22 cellular contexts compared by ENCODE assay signal in genomic region chr1:109863699-109864062, GRCh38. TPM values are rescaled to one million over a fixed set of nuclear protein-coding genes. Genes with fewer than 3 reads are reported as not detected.
DNase-seq lines count a peak whose midpoint lies in the region; ATAC-seq, FAIRE-seq and TF ChIP-seq lines count a peak whose summit lies in the region.
"Had no signal": no experiment of that assay in that cellular context is flagged by ENCODE, and none has a peak within 500 bp of the region (broad histone marks: within the 10 kb centered on the region; RNA-seq: fewer than 3 reads in every experiment).

No MANE protein-coding gene starts in this region.

- H3K27ac ChIP-seq in vagina, result peak overlapping the region; percentile 66
- no peak overlapping the region for H3K27ac ChIP-seq in kidney (ENCODE audit: low read depth in 2 of 2, low read length in 2 of 2)
- H3K27ac ChIP-seq: A549, ascending aorta, HL-60 had no signal

- H3K9me3 ChIP-seq in vagina (no peaks in the 10 kb centered on the region), kidney (ENCODE audit: control insufficient read depth in 1 of 2, low read length in 2 of 2) (no peaks in the 10 kb centered on the region)
- H3K9me3 ChIP-seq: A549, ascending aorta had no signal

- H3K4me1 ChIP-seq in vagina (peaks cover 27% of the 10 kb centered on the region), kidney (ENCODE audit: control insufficient read depth in 1 of 2, insufficient read depth in 1 of 2, low read depth in 1 of 2, low read length in 2 of 2) (peaks cover 0 to 6% of the 10 kb centered on the region in 2 donors)
- H3K4me1 ChIP-seq: A549, ascending aorta had no signal

- no peaks in the 10 kb centered on the region for H3K27me3 ChIP-seq in vagina
- H3K27me3 ChIP-seq: ascending aorta had no signal

- peaks cover 24% of the 10 kb centered on the region for H3K9me3 Mint-ChIP-seq in activated naive CD8-positive, alpha-beta T cell treated with anti-CD3 and anti-CD28 coated beads, Interleukin-2, amount 10 ng/mL, durations not matched to agents 7 days and 5 days
- peaks cover 13% of the 10 kb centered on the region for H3K9me3 Mint-ChIP-seq in activated naive CD8-positive, alpha-beta T cell treated with anti-CD3 and anti-CD28 coated beads, Interleukin-2, amount 50 U/mL, for 24 hours
- H3K9me3 Mint-ChIP-seq in nephron, result peaks cover 31% of the 10 kb centered on the region
- no peaks in the 10 kb centered on the region for H3K9me3 Mint-ChIP-seq in activated T-cell treated with anti-CD3 and anti-CD28 coated beads, Interleukin-2, amount 50 U/mL, for 4 hours
- H3K9me3 Mint-ChIP-seq in activated T-cell treated with anti-CD3 and anti-CD28 coated beads, Interleukin-2, amount 50 U/mL, for 24 hours, result peaks cover 5% of the 10 kb centered on the region

- H3K4me3 ChIP-seq in vagina (no peak overlapping the region), kidney (ENCODE audit: low read length in 2 of 2) (no peak overlapping the region)
- H3K4me3 ChIP-seq: A549, ascending aorta had no signal

- H3K36me3 ChIP-seq in vagina (no peaks in the 10 kb centered on the region), kidney (ENCODE audit: control insufficient read depth in 1 of 2, insufficient read depth in 2 of 2, low read length in 2 of 2) (no peaks in the 10 kb centered on the region)
- H3K36me3 ChIP-seq: ascending aorta had no signal

- no peak for FAIRE-seq in kidney (lab: Jason Lieb, UNC)
- FAIRE-seq: A549, colon, H54 had no signal

- no peak for TF ChIP-seq CTCF in nephron (IDR thresholded peaks at IDR 0.05; ENCODE audit: unreplicated experiment in 3 of 3)
- TF ChIP-seq CTCF in vagina (IDR thresholded peaks at IDR 0.05), result no peak
- TF ChIP-seq CTCF in kidney (IDR thresholded peaks at IDR 0.05; ENCODE audit: borderline replicate concordance, extremely low read depth, insufficient read depth), result no peak

- POLR2A ChIA-PET in activated naive CD8-positive, alpha-beta T cell treated with anti-CD3 and anti-CD28 coated beads, Interleukin-2, amount 10 ng/mL, durations not matched to agents 7 days and 5 days (lab: Charles Lee), result no interaction called here

- TF ChIP-seq POLR2A in vagina (IDR thresholded peaks at IDR 0.05), result no peak

- no peak for DNase-seq in activated naive CD8-positive, alpha-beta T cell treated with anti-CD3 and anti-CD28 coated beads, Interleukin-2, amount 10 ng/mL, durations not matched to agents 7 days and 5 days
- no peak for DNase-seq in activated naive CD8-positive, alpha-beta T cell treated with anti-CD3 and anti-CD28 coated beads, Interleukin-2, amount 50 U/mL, for 24 hours
- peak; percentile 22 for DNase-seq in astrocyte of the hippocampus (ENCODE audit: low read depth, low spot score)
- no peak for DNase-seq in vagina (ENCODE audit: extremely low spot score in 2 of 2)
- DNase-seq in kidney, result no peak
- no peak for DNase-seq in activated T-cell treated with anti-CD3 and anti-CD28 coated beads, Interleukin-2, amount 50 U/mL, for 4 hours
- DNase-seq in activated T-cell treated with anti-CD3 and anti-CD28 coated beads, Interleukin-2, amount 50 U/mL, for 24 hours, result no peak
- DNase-seq: activated CD4-positive, CD25-positive, alpha-beta regulatory T cell; activated effector memory CD4-positive, alpha-beta T cell treated with Interleukin-2 at 50 U/mL for 16 hours; DMS79 treated with DMSO at 0.1 percent for 48 hours; left ventricle myocardium superior; naive B cell; NCI-H2227 treated with DMSO at 0.1 percent for 48 hours; SHP77 treated with DMSO at 0.1 percent for 48 hours; stimulated activated naive CD8-positive, alpha-beta T cell treated with anti-CD3 and anti-CD28 coated beads, Interleukin-15, Interleukin-2, amounts not matched to agents 100 U/mL and 50 U/mL, for 24 hours had no signal

- peaks cover 11% of the 10 kb centered on the region for H3K4me1 Mint-ChIP-seq in activated naive CD8-positive, alpha-beta T cell treated with anti-CD3 and anti-CD28 coated beads, Interleukin-2, amount 10 ng/mL, durations not matched to agents 7 days and 5 days
- H3K4me1 Mint-ChIP-seq in activated naive CD8-positive, alpha-beta T cell treated with anti-CD3 and anti-CD28 coated beads, Interleukin-2, amount 50 U/mL, for 24 hours, result peaks cover 4% of the 10 kb centered on the region
- H3K4me1 Mint-ChIP-seq in nephron, result peaks cover 17% of the 10 kb centered on the region
- peaks cover 5% of the 10 kb centered on the region for H3K4me1 Mint-ChIP-seq in activated T-cell treated with anti-CD3 and anti-CD28 coated beads, Interleukin-2, amount 50 U/mL, for 4 hours (ENCODE audit: low read depth)
- peaks cover 8% of the 10 kb centered on the region for H3K4me1 Mint-ChIP-seq in activated T-cell treated with anti-CD3 and anti-CD28 coated beads, Interleukin-2, amount 50 U/mL, for 24 hours (ENCODE audit: low read depth)

- no peak for ATAC-seq in activated naive CD8-positive, alpha-beta T cell treated with anti-CD3 and anti-CD28 coated beads, Interleukin-2, amount 10 ng/mL, durations not matched to agents 7 days and 5 days (ENCODE audit: low read depth)
- ATAC-seq in activated naive CD8-positive, alpha-beta T cell treated with anti-CD3 and anti-CD28 coated beads, Interleukin-2, amount 50 U/mL, for 24 hours, result no peak
- no peak for ATAC-seq in activated T-cell treated with anti-CD3 and anti-CD28 coated beads, Interleukin-2, amount 50 U/mL, for 4 hours
- ATAC-seq: A549; stimulated activated naive CD8-positive, alpha-beta T cell treated with anti-CD3 and anti-CD28 coated beads, Interleukin-15, Interleukin-2, amounts not matched to agents 100 U/mL and 50 U/mL, for 24 hours had no signal

- H3K27me3 Mint-ChIP-seq in activated naive CD8-positive, alpha-beta T cell treated with anti-CD3 and anti-CD28 coated beads, Interleukin-2, amount 10 ng/mL, durations not matched to agents 7 days and 5 days, result peaks cover 9% of the 10 kb centered on the region
- no peaks in the 10 kb centered on the region for H3K27me3 Mint-ChIP-seq in activated naive CD8-positive, alpha-beta T cell treated with anti-CD3 and anti-CD28 coated beads, Interleukin-2, amount 50 U/mL, for 24 hours
- H3K27me3 Mint-ChIP-seq in nephron (ENCODE audit: low read depth), result no peaks in the 10 kb centered on the region
- H3K27me3 Mint-ChIP-seq in activated T-cell treated with anti-CD3 and anti-CD28 coated beads, Interleukin-2, amount 50 U/mL, for 4 hours (ENCODE audit: low read depth), result no peaks in the 10 kb centered on the region
- H3K27me3 Mint-ChIP-seq in activated T-cell treated with anti-CD3 and anti-CD28 coated beads, Interleukin-2, amount 50 U/mL, for 24 hours, result no peaks in the 10 kb centered on the region
- H3K27me3 Mint-ChIP-seq: CD4-positive, alpha-beta memory T cell had no signal

- H3K36me3 Mint-ChIP-seq in activated naive CD8-positive, alpha-beta T cell treated with anti-CD3 and anti-CD28 coated beads, Interleukin-2, amount 10 ng/mL, durations not matched to agents 7 days and 5 days, result peaks cover 15% of the 10 kb centered on the region
- no peaks in the 10 kb centered on the region for H3K36me3 Mint-ChIP-seq in activated naive CD8-positive, alpha-beta T cell treated with anti-CD3 and anti-CD28 coated beads, Interleukin-2, amount 50 U/mL, for 24 hours (ENCODE audit: low read depth)
- no peaks in the 10 kb centered on the region for H3K36me3 Mint-ChIP-seq in nephron (ENCODE audit: low read depth)
- H3K36me3 Mint-ChIP-seq in activated T-cell treated with anti-CD3 and anti-CD28 coated beads, Interleukin-2, amount 50 U/mL, for 4 hours (ENCODE audit: insufficient read depth), result no peaks in the 10 kb centered on the region
- H3K36me3 Mint-ChIP-seq in activated T-cell treated with anti-CD3 and anti-CD28 coated beads, Interleukin-2, amount 50 U/mL, for 24 hours (ENCODE audit: low read depth), result no peaks in the 10 kb centered on the region
- H3K36me3 Mint-ChIP-seq: naive B cell had no signal

- intact Hi-C loops in vagina (cut with DNase I) (no loop called here), kidney (cut with DNase I) (no loop called here)

- peak overlapping the region; percentile 18 for H3K4me3 Mint-ChIP-seq in activated naive CD8-positive, alpha-beta T cell treated with anti-CD3 and anti-CD28 coated beads, Interleukin-2, amount 10 ng/mL, durations not matched to agents 7 days and 5 days
- no peak overlapping the region for H3K4me3 Mint-ChIP-seq in activated naive CD8-positive, alpha-beta T cell treated with anti-CD3 and anti-CD28 coated beads, Interleukin-2, amount 50 U/mL, for 24 hours
- peak overlapping the region in 1 of 3 experiments; percentile 5 for H3K4me3 Mint-ChIP-seq in nephron
- H3K4me3 Mint-ChIP-seq in activated T-cell treated with anti-CD3 and anti-CD28 coated beads, Interleukin-2, amount 50 U/mL, for 4 hours, result no peak overlapping the region
- H3K4me3 Mint-ChIP-seq in activated T-cell treated with anti-CD3 and anti-CD28 coated beads, Interleukin-2, amount 50 U/mL, for 24 hours, result no peak overlapping the region
- H3K4me3 Mint-ChIP-seq: naive B cell had no signal

- peak overlapping the region; percentile 67 for H3K27ac Mint-ChIP-seq in activated naive CD8-positive, alpha-beta T cell treated with anti-CD3 and anti-CD28 coated beads, Interleukin-2, amount 10 ng/mL, durations not matched to agents 7 days and 5 days
- no peak overlapping the region for H3K27ac Mint-ChIP-seq in activated naive CD8-positive, alpha-beta T cell treated with anti-CD3 and anti-CD28 coated beads, Interleukin-2, amount 50 U/mL, for 24 hours
- H3K27ac Mint-ChIP-seq in nephron, result peak overlapping the region; percentile 19 to 78 (median 74)
- H3K27ac Mint-ChIP-seq in activated T-cell treated with anti-CD3 and anti-CD28 coated beads, Interleukin-2, amount 50 U/mL, for 24 hours, result no peak overlapping the region
- H3K27ac Mint-ChIP-seq: naive B cell had no signal

- no peak overlapping the region for H3K9ac ChIP-seq in kidney (ENCODE audit: low read length in 2 of 2)

RNA-seq across cellular contexts. Expression of gene CSF1, which starts 47.0 kb away (rescaled TPM):
- 10 to 100 TPM; 42.7 to 45.1 TPM for total RNA-seq in activated naive CD8-positive, alpha-beta T cell treated with anti-CD3 and anti-CD28 coated beads, Interleukin-2, amount 10 ng/mL, durations not matched to agents 7 days and 5 days
- total RNA-seq in vagina (159 TPM), kidney (33.8 TPM)
- polyA plus RNA-seq in kidney (ENCODE audit: insufficient read depth, low read depth, low replicate concordance), result 11.1 TPM
- 10 to 100 TPM; 76.2 to 81.9 (median 77.8) TPM for total RNA-seq in activated T-cell treated with anti-CD3 and anti-CD28 coated beads, Interleukin-2, amount 50 U/mL, for 4 hours

Comparison
In these comparisons a context has a peak if more than half of its experiments do, and no peak if none do; other contexts are left out.
1. H3K27ac Mint-ChIP-seq: peak in activated naive CD8-positive, alpha-beta T cell treated with anti-CD3 and anti-CD28 coated beads, Interleukin-2, amount 10 ng/mL, durations not matched to agents 7 days and 5 days (single experiment) and nephron (3 of 3); none in activated naive CD8-positive, alpha-beta T cell treated with anti-CD3 and anti-CD28 coated beads, Interleukin-2, amount 50 U/mL, for 24 hours (single experiment) and activated T-cell treated with anti-CD3 and anti-CD28 coated beads, Interleukin-2, amount 50 U/mL, for 24 hours (single experiment).